In the genomic region with DNA sequence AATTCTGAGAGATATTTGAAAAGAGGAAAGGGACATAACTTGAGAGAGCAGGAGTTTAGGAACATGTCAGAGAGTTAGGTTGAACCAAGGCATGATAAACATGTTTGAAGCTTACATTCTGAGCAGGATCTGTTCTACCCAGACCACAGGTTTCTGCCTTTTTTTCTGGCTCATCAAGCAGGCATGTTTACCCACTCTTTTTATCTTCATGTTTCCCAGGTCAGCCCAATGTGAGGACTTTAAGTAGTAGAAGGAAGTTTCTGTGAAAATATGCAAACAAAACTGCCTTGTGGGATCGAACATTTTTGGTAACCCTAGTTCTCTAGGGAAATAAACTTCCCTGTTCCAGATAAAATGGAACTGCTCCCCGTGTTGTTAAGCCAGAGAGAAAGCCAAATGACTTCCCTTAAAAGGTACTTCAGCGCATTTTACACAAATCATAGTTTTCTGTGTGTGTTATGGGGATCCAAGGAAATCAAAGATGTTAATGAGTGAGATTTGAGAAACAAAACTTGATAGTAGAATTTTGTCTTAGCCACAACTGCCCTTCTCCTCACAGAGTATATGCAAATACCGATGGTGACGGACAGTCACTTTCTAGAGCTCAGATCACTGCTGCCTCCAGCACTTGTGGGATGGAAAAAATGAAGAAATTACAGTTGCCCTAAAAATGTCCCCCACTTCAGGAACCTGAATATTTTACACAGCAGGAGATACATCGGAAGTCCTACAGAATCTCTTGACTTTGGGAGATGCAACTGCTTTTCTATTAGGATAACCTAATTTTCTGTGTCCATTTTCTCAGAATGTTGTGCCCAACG, we compare ENCODE assay signal across 8 cellular contexts. TPM values are rescaled to one million over a fixed set of nuclear protein-coding genes. Genes with fewer than 3 reads are reported as not detected.
DNase-seq lines count a peak whose midpoint lies in the region; ATAC-seq and TF ChIP-seq lines count a peak whose summit lies in the region.

No MANE protein-coding gene starts in this region.

- H3K4me3 ChIP-seq in vagina, result peak overlapping the region; percentile 81 to 99

- peaks cover 5% of the 10 kb centered on the region for H3K36me3 Mint-ChIP-seq in memory B cell

- peak; percentile 33 for ATAC-seq in GM19043 (IDR thresholded peaks at IDR 0.05; ENCODE audit: low read depth, unreplicated experiment)
- no peak for ATAC-seq in memory B cell (ENCODE audit: low read depth)
- no peak for ATAC-seq in HG02970 (IDR thresholded peaks at IDR 0.05; ENCODE audit: low FRiP score, unreplicated experiment)
- ATAC-seq in GM21723 (IDR thresholded peaks at IDR 0.05; ENCODE audit: unreplicated experiment), result no peak

- TF ChIP-seq CTCF in 22Rv1 (IDR thresholded peaks at IDR 0.05) (no peak), vagina (IDR thresholded peaks at IDR 0.05) (no peak)

- peak overlapping the region; percentile 99 for H3K4me3 Mint-ChIP-seq in memory B cell

- no peaks in the 10 kb centered on the region for H3K9me3 Mint-ChIP-seq in memory B cell

- no peaks in the 10 kb centered on the region for H3K27me3 Mint-ChIP-seq in memory B cell

- TF ChIP-seq POLR2A in vagina (IDR thresholded peaks at IDR 0.05), result no peak

- peaks cover 42% of the 10 kb centered on the region for H3K4me1 ChIP-seq in vagina

- intact Hi-C loops in vagina (cut with DNase I), result loop anchor here (2.0 kb wide), 1 partner anchor 24 kb away; a partner anchor contains a TSS

- no peaks in the 10 kb centered on the region for H3K36me3 ChIP-seq in vagina

- H3K4me1 Mint-ChIP-seq in memory B cell, result peaks cover 35% of the 10 kb centered on the region

- peak overlapping the region; percentile 99 for H3K27ac Mint-ChIP-seq in memory B cell

- peak overlapping the region; percentile 66 for H3K27ac ChIP-seq in 22Rv1
- peak overlapping the region; percentile 92 for H3K27ac ChIP-seq in vagina

- H3K9me3 ChIP-seq in vagina, result no peaks in the 10 kb centered on the region

- DNase-seq in NAMALWA (ENCODE audit: low spot score) (peak; percentile 72), cerebellar cortex (ENCODE audit: low spot score) (peak; percentile 56), memory B cell (ENCODE audit: low spot score in 2 of 2) (no peak), vagina (ENCODE audit: extremely low spot score in 2 of 2) (no peak)

- no peaks in the 10 kb centered on the region for H3K27me3 ChIP-seq in vagina

RNA-seq across cellular contexts. Expression of a gene that starts 0.8 kb away (rescaled TPM):
- total RNA-seq in vagina, result 52.3 TPM

RNA-seq across cellular contexts. Expression of a gene that starts 23.2 kb away (rescaled TPM):
- total RNA-seq in vagina, result 5.2 TPM

RNA-seq across cellular contexts. Expression of a gene that starts 23.7 kb away (rescaled TPM):
- total RNA-seq in vagina, result 6.9 TPM

RNA-seq across cellular contexts. Expression of a gene that starts 41.0 kb away (rescaled TPM):
- 2.9 TPM for total RNA-seq in vagina

RNA-seq across cellular contexts. Expression of a gene that starts 50.9 kb away (rescaled TPM):
- 108 TPM for total RNA-seq in vagina

Comparison
In these comparisons a context has a peak if more than half of its experiments do, and no peak if none do; other contexts are left out.
1. DNase-seq: peak in NAMALWA (single experiment) and cerebellar cortex (single experiment); none in memory B cell (0 of 2) and vagina (0 of 2).